1 cellular context compared by ENCODE assay signal in genomic region chr16:87464691-87465300, GRCh38.
TF ChIP-seq lines count a peak whose summit lies in the region.

No MANE protein-coding gene starts in this region.

TF ChIP-seq in HepG2, 621 proteins besides CTCF, POLR2A, EP300 and RAD21 (continued from another document and continues in another):
- TF ChIP-seq, protein P1, sequence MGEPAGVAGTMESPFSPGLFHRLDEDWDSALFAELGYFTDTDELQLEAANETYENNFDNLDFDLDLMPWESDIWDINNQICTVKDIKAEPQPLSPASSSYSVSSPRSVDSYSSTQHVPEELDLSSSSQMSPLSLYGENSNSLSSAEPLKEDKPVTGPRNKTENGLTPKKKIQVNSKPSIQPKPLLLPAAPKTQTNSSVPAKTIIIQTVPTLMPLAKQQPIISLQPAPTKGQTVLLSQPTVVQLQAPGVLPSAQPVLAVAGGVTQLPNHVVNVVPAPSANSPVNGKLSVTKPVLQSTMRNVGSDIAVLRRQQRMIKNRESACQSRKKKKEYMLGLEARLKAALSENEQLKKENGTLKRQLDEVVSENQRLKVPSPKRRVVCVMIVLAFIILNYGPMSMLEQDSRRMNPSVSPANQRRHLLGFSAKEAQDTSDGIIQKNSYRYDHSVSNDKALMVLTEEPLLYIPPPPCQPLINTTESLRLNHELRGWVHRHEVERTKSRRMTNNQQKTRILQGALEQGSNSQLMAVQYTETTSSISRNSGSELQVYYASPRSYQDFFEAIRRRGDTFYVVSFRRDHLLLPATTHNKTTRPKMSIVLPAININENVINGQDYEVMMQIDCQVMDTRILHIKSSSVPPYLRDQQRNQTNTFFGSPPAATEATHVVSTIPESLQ (CRISPR knock-in tag; conservative IDR thresholded peaks at IDR 0.05), result no peak
- TF ChIP-seq ZNF570 (CRISPR knock-in tag; IDR thresholded peaks at IDR 0.05; ENCODE audit: borderline replicate concordance) (no peak), ZNF792 (CRISPR knock-in tag; IDR thresholded peaks at IDR 0.05) (0 out of 2 replicates have a peak, but pooled peaks have one; percentile 7), ZNF331 (CRISPR knock-in tag; IDR thresholded peaks at IDR 0.05) (no peak), ZFP41 (CRISPR knock-in tag; IDR thresholded peaks at IDR 0.05; ENCODE audit: borderline replicate concordance) (no peak), RXRA (CRISPR knock-in tag; IDR thresholded peaks at IDR 0.05) (0 out of 2 replicates have a peak, but pooled peaks have one; percentile 17), HIC2 (CRISPR knock-in tag; IDR thresholded peaks at IDR 0.05; ENCODE audit: low read depth) (peak; percentile 50; the same call in 1 of the 2 replicates), FOXM1 (CRISPR knock-in tag; IDR thresholded peaks at IDR 0.05) (no peak), ZBTB40 (IDR thresholded peaks at IDR 0.05) (no peak), ZBTB40 (CRISPR knock-in tag; IDR thresholded peaks at IDR 0.05) (no peak), BHLHE40 (IDR thresholded peaks at IDR 0.05; ENCODE audit: low read length) (peak; percentile 56; the same call in 1 of the 2 replicates), RARG (CRISPR knock-in tag; IDR thresholded peaks at IDR 0.05; ENCODE audit: low read depth) (no peak), E2F1 (CRISPR knock-in tag; IDR thresholded peaks at IDR 0.05) (no peak), TAF15 (IDR thresholded peaks at IDR 0.05; ENCODE audit: low read depth, low read length, poor library complexity, severe bottlenecking) (no peak), NRL (CRISPR knock-in tag; IDR thresholded peaks at IDR 0.05; ENCODE audit: borderline replicate concordance) (peak; percentile 88), TBL1XR1 (IDR thresholded peaks at IDR 0.05; ENCODE audit: borderline replicate concordance, low read length, partially characterized antibody) (no peak), MAF1 (CRISPR knock-in tag; IDR thresholded peaks at IDR 0.05; ENCODE audit: borderline replicate concordance) (no peak), BRD4 (CRISPR knock-in tag; IDR thresholded peaks at IDR 0.05) (no peak), SMAD1 (CRISPR knock-in tag; IDR thresholded peaks at IDR 0.05; ENCODE audit: borderline replicate concordance, low read depth) (no peak), RCOR2 (CRISPR knock-in tag; IDR thresholded peaks at IDR 0.05) (no peak; the same call in 1 of the 2 replicates), MIER3 (CRISPR knock-in tag; IDR thresholded peaks at IDR 0.05; ENCODE audit: borderline replicate concordance) (no peak), HDAC6 (IDR thresholded peaks at IDR 0.05; ENCODE audit: low read depth, low read length) (no peak)
- TF ChIP-seq, protein P2, sequence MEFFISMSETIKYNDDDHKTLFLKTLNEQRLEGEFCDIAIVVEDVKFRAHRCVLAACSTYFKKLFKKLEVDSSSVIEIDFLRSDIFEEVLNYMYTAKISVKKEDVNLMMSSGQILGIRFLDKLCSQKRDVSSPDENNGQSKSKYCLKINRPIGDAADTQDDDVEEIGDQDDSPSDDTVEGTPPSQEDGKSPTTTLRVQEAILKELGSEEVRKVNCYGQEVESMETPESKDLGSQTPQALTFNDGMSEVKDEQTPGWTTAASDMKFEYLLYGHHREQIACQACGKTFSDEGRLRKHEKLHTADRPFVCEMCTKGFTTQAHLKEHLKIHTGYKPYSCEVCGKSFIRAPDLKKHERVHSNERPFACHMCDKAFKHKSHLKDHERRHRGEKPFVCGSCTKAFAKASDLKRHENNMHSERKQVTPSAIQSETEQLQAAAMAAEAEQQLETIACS (CRISPR knock-in tag; IDR thresholded peaks at IDR 0.05), result no peak
- TF ChIP-seq, protein P3, sequence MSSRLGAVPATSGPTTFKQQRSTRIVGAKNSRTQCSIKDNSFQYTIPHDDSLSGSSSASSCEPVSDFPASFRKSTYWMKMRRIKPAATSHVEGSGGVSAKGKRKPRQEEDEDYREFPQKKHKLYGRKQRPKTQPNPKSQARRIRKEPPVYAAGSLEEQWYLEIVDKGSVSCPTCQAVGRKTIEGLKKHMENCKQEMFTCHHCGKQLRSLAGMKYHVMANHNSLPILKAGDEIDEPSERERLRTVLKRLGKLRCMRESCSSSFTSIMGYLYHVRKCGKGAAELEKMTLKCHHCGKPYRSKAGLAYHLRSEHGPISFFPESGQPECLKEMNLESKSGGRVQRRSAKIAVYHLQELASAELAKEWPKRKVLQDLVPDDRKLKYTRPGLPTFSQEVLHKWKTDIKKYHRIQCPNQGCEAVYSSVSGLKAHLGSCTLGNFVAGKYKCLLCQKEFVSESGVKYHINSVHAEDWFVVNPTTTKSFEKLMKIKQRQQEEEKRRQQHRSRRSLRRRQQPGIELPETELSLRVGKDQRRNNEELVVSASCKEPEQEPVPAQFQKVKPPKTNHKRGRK (CRISPR knock-in tag; IDR thresholded peaks at IDR 0.05), result no peak
- TF ChIP-seq, protein P4, sequence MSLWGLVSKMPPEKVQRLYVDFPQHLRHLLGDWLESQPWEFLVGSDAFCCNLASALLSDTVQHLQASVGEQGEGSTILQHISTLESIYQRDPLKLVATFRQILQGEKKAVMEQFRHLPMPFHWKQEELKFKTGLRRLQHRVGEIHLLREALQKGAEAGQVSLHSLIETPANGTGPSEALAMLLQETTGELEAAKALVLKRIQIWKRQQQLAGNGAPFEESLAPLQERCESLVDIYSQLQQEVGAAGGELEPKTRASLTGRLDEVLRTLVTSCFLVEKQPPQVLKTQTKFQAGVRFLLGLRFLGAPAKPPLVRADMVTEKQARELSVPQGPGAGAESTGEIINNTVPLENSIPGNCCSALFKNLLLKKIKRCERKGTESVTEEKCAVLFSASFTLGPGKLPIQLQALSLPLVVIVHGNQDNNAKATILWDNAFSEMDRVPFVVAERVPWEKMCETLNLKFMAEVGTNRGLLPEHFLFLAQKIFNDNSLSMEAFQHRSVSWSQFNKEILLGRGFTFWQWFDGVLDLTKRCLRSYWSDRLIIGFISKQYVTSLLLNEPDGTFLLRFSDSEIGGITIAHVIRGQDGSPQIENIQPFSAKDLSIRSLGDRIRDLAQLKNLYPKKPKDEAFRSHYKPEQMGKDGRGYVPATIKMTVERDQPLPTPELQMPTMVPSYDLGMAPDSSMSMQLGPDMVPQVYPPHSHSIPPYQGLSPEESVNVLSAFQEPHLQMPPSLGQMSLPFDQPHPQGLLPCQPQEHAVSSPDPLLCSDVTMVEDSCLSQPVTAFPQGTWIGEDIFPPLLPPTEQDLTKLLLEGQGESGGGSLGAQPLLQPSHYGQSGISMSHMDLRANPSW (CRISPR knock-in tag; IDR thresholded peaks at IDR 0.05; ENCODE audit: borderline replicate concordance), result no peak
- TF ChIP-seq, protein P5, sequence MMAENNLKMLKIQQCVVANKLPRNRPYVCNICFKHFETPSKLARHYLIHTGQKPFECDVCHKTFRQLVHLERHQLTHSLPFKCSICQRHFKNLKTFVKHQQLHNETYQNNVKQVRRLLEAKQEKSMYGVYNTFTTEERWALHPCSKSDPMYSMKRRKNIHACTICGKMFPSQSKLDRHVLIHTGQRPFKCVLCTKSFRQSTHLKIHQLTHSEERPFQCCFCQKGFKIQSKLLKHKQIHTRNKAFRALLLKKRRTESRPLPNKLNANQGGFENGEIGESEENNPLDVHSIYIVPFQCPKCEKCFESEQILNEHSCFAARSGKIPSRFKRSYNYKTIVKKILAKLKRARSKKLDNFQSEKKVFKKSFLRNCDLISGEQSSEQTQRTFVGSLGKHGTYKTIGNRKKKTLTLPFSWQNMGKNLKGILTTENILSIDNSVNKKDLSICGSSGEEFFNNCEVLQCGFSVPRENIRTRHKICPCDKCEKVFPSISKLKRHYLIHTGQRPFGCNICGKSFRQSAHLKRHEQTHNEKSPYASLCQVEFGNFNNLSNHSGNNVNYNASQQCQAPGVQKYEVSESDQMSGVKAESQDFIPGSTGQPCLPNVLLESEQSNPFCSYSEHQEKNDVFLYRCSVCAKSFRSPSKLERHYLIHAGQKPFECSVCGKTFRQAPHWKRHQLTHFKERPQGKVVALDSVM (CRISPR knock-in tag; IDR thresholded peaks at IDR 0.05), result no peak
